Comparison of ENCODE assay signal across 12 cellular contexts in genomic region chr17:34614698-34615097, GRCh38. TPM values are rescaled to one million over a fixed set of nuclear protein-coding genes. Genes with fewer than 3 reads are reported as not detected.
"Had no signal": no experiment of that assay in that cellular context is flagged by ENCODE, and none has a peak within 500 bp of the region (broad histone marks: within the 10 kb centered on the region; RNA-seq: fewer than 3 reads in every experiment).

No MANE protein-coding gene starts in this region.

- DNase-seq: activated CD4-positive, alpha-beta memory T cell treated with anti-CD3 and anti-CD28 coated beads, Interleukin-2, amount 10 ng/mL, durations not matched to agents 7 days and 5 days; activated naive CD4-positive, alpha-beta T cell; foreskin fibroblast; heart left ventricle; mucosa of descending colon; naive thymus-derived CD8-positive, alpha-beta T cell; psoas muscle; right lobe of liver; T-helper 9 cell had no signal

- H3K36me3 Mint-ChIP-seq: naive thymus-derived CD8-positive, alpha-beta T cell; stimulated activated memory B cell treated with anti-CD40 and anti-IgM and Interleukin-4, amounts not matched to agents 10 μg/mL and 1 μg/mL and 100 μg/mL, for 72 hours had no signal

- H3K4me3 Mint-ChIP-seq: activated CD4-positive, alpha-beta memory T cell treated with anti-CD3 and anti-CD28 coated beads, Interleukin-2, amount 10 ng/mL, durations not matched to agents 7 days and 5 days; naive thymus-derived CD8-positive, alpha-beta T cell; stimulated activated memory B cell treated with anti-CD40 and anti-IgM and Interleukin-4, amounts not matched to agents 10 μg/mL and 1 μg/mL and 100 μg/mL, for 72 hours had no signal

- H3K27ac Mint-ChIP-seq: activated CD4-positive, alpha-beta memory T cell treated with anti-CD3 and anti-CD28 coated beads, Interleukin-2, amount 10 ng/mL, durations not matched to agents 7 days and 5 days; stimulated activated memory B cell treated with anti-CD40 and anti-IgM and Interleukin-4, amounts not matched to agents 10 μg/mL and 1 μg/mL and 100 μg/mL, for 72 hours had no signal

- H3K4me1 Mint-ChIP-seq: activated CD4-positive, alpha-beta memory T cell treated with anti-CD3 and anti-CD28 coated beads, Interleukin-2, amount 10 ng/mL, durations not matched to agents 7 days and 5 days; stimulated activated memory B cell treated with anti-CD40 and anti-IgM and Interleukin-4, amounts not matched to agents 10 μg/mL and 1 μg/mL and 100 μg/mL, for 72 hours had no signal

- H3K9me3 Mint-ChIP-seq: activated CD4-positive, alpha-beta memory T cell treated with anti-CD3 and anti-CD28 coated beads, Interleukin-2, amount 10 ng/mL, durations not matched to agents 7 days and 5 days had no signal

RNA-seq across cellular contexts. Expression of gene TMEM132E, which starts 35.3 kb away (rescaled TPM):
- total RNA-seq: activated CD4-positive, alpha-beta memory T cell treated with anti-CD3 and anti-CD28 coated beads, Interleukin-2, amount 10 ng/mL, durations not matched to agents 7 days and 5 days; ascending aorta; lung microvascular endothelial cell had no signal
